9 cellular contexts compared by ENCODE assay signal in genomic region chr17:73962308-73962707, GRCh38.
"Had no signal": no experiment of that assay in that cellular context is flagged by ENCODE, and none has a peak within 500 bp of the region (broad histone marks: within the 10 kb centered on the region; RNA-seq: fewer than 3 reads in every experiment).

No MANE protein-coding gene starts in this region.

- H3K9me3 ChIP-seq: HAP-1 had no signal

- H3K36me3 ChIP-seq: HAP-1 had no signal

- H3K4me1 ChIP-seq: HAP-1 had no signal

- H3K4me3 ChIP-seq: GM23248, HAP-1 had no signal

- DNase-seq: GM23248, GOT3, H7, HFFc6, KBM-7 had no signal

- H3K27ac ChIP-seq: GM23248, HL-60 had no signal

- FAIRE-seq: HepG2 had no signal

- ATAC-seq: HCT116, HepG2 had no signal
